8 cellular contexts compared by ENCODE assay signal in genomic region chr7:116984917-116985316, GRCh38. TPM values are rescaled to one million over a fixed set of nuclear protein-coding genes. Genes with fewer than 3 reads are reported as not detected.
A peak's percentile ranks its signal among the peaks of the same experiment; 100 is the strongest.
DNase-seq lines count a peak whose midpoint lies in the region; ATAC-seq and TF ChIP-seq lines count a peak whose summit lies in the region.

No MANE protein-coding gene starts in this region.

- TF ChIP-seq CTCF in GM13977 (IDR thresholded peaks at IDR 0.05; ENCODE audit: extremely low read depth, insufficient read depth, missing control alignments) (peak; percentile 63), OCI-LY3 (IDR thresholded peaks at IDR 0.05; ENCODE audit: low read depth, low read length) (peak; percentile 87), endodermal cell (conservative IDR thresholded peaks at IDR 0.05) (peak; percentile 83), nephron progenitor cell (IDR thresholded peaks at IDR 0.05) (peak; percentile 63), coronary artery (IDR thresholded peaks at IDR 0.05) (no peak)

- H3K4me1 Mint-ChIP-seq in endodermal cell (no peaks in the 10 kb centered on the region), nephron progenitor cell (no peaks in the 10 kb centered on the region)

- H3K9me3 ChIP-seq in OCI-LY3 (ENCODE audit: insufficient read depth, low read length), result no peaks in the 10 kb centered on the region
- no peaks in the 10 kb centered on the region for H3K9me3 ChIP-seq in endodermal cell (ENCODE audit: control insufficient read depth, low read length)

- H3K27me3 Mint-ChIP-seq in endodermal cell (ENCODE audit: insufficient read depth) (peaks cover 42% of the 10 kb centered on the region), nephron progenitor cell (ENCODE audit: low read depth, poor library complexity) (no peaks in the 10 kb centered on the region)

- 82% methylated on average over 2 of the region's 2 CpGs; no CpG with 5 or more reads in 1 of the 2 experiments for WGBS in endodermal cell (ENCODE audit: insufficient coverage in 1 of 2, insufficient read length in 1 of 2), 2 experiments

- H3K27ac Mint-ChIP-seq in endodermal cell, result no peak overlapping the region
- no peak overlapping the region for H3K27ac Mint-ChIP-seq in nephron progenitor cell

- H3K4me3 ChIP-seq in OCI-LY3 (ENCODE audit: low read length) (no peak overlapping the region), endodermal cell (ENCODE audit: low read length) (no peak overlapping the region), coronary artery (no peak overlapping the region)

- H3K36me3 Mint-ChIP-seq in endodermal cell (ENCODE audit: low read depth) (peaks cover 1% of the 10 kb centered on the region), nephron progenitor cell (ENCODE audit: low read depth) (no peaks in the 10 kb centered on the region)

- peak; percentile 58 for DNase-seq in ACHN
- no peak for DNase-seq in GM13977 (ENCODE audit: low spot score)
- no peak for DNase-seq in endodermal cell
- DNase-seq in nephron progenitor cell, result no peak
- no peak for DNase-seq in stimulated activated CD4-positive, alpha-beta T cell treated with anti-CD3 and anti-CD28 coated beads, Interleukin-4, amount 100 ng/mL, for 24 hours
- DNase-seq in coronary artery (ENCODE audit: low spot score), result no peak

- no peak overlapping the region for H2AFZ ChIP-seq in OCI-LY3 (ENCODE audit: low read depth, low read length)

- peak; percentile 48 for ATAC-seq in HG03520 (IDR thresholded peaks at IDR 0.05; ENCODE audit: unreplicated experiment)

- H3K9ac ChIP-seq in OCI-LY3 (ENCODE audit: low read length), result no peak overlapping the region
- no peak overlapping the region for H3K9ac ChIP-seq in endodermal cell (ENCODE audit: extremely low read depth, low read length, poor library complexity, severe bottlenecking)

- H3K27me3 ChIP-seq in OCI-LY3 (ENCODE audit: low read depth, low read length) (no peaks in the 10 kb centered on the region), endodermal cell (ENCODE audit: control insufficient read depth, insufficient read depth, low read length, poor library complexity, severe bottlenecking) (peaks cover 70% of the 10 kb centered on the region)

- H3K9me3 Mint-ChIP-seq in endodermal cell (peaks cover 2% of the 10 kb centered on the region), nephron progenitor cell (no peaks in the 10 kb centered on the region)

- H3K27ac ChIP-seq in OCI-LY3 (ENCODE audit: low read length), result no peak overlapping the region
- H3K27ac ChIP-seq in endodermal cell (ENCODE audit: low read depth, low read length), result no peak overlapping the region
- H3K27ac ChIP-seq in coronary artery, result no peak overlapping the region

- in situ Hi-C loops in ACHN (cut with HindIII; ENCODE audit: low pct_ligation_motif_present, low pct_unique_long_range_greater_than_20kb, low sequenced_read_pairs) (no loop called here), GM13977 (cut with MboI; ENCODE audit: low pct_unique_long_range_greater_than_20kb, low sequenced_read_pairs, unreplicated experiment) (loop anchor here (5.0 kb wide), 1 partner anchor 132 kb away; no protein-coding TSS in a partner anchor)

- H3K4me3 Mint-ChIP-seq in endodermal cell (no peak overlapping the region), nephron progenitor cell (no peak overlapping the region)

- peaks cover 77% of the 10 kb centered on the region for H3K79me2 ChIP-seq in OCI-LY3 (ENCODE audit: low read length)

- H3K4me1 ChIP-seq in OCI-LY3 (ENCODE audit: low read length) (peaks cover 56% of the 10 kb centered on the region), endodermal cell (ENCODE audit: control insufficient read depth, insufficient read depth, low read length) (no peaks in the 10 kb centered on the region)

- no peak overlapping the region for H3K4me2 ChIP-seq in OCI-LY3 (ENCODE audit: low read length)

- H3K36me3 ChIP-seq in OCI-LY3 (replicated peaks; ENCODE audit: low read depth, low read length) (no peaks in the 10 kb centered on the region), endodermal cell (ENCODE audit: control insufficient read depth, insufficient read depth, low read length) (no peaks in the 10 kb centered on the region)

- H4K20me1 ChIP-seq in OCI-LY3 (ENCODE audit: insufficient read depth, low read length), result peaks cover 14% of the 10 kb centered on the region; the same call in 1 of the 2 replicates

RNA-seq across cellular contexts. Expression of gene ST7, which starts 31.6 kb away (rescaled TPM):
- 1 to 10 TPM; 6.4 to 8.9 TPM for total RNA-seq in endodermal cell
- 22.0 TPM for polyA plus RNA-seq in endodermal cell (2013, experiment 1 of 2)
- 17.5 TPM for polyA plus RNA-seq in endodermal cell (2013, experiment 2 of 2)
